23 cellular contexts compared by ENCODE assay signal in genomic region chr2:131050896-131051295, GRCh38. TPM values are rescaled to one million over a fixed set of nuclear protein-coding genes. Genes with fewer than 3 reads are reported as not detected.
DNase-seq lines count a peak whose midpoint lies in the region; ATAC-seq and TF ChIP-seq lines count a peak whose summit lies in the region.
"Had no signal": no experiment of that assay in that cellular context is flagged by ENCODE, and none has a peak within 500 bp of the region (broad histone marks: within the 10 kb centered on the region; RNA-seq: fewer than 3 reads in every experiment).

No MANE protein-coding gene starts in this region.

- peak overlapping the region; percentile 55 for H3K27ac Mint-ChIP-seq in activated T-cell treated with anti-CD3 and anti-CD28 coated beads, Interleukin-2, amount 50 U/mL, for 24 hours
- H3K27ac Mint-ChIP-seq in endodermal cell: peak overlapping the region; percentile 64
- H3K27ac Mint-ChIP-seq in immature natural killer cell: peak overlapping the region in 1 of 6 donors; percentile 88
- H3K27ac Mint-ChIP-seq: HFFc6 had no signal

- WGBS in endodermal cell (ENCODE audit: insufficient coverage in 1 of 2, insufficient read length in 1 of 2), 2 experiments: 97 to 100% methylated on average over 3 to 8 of the region's 8 CpGs

- H3K36me3 Mint-ChIP-seq in activated T-cell treated with anti-CD3 and anti-CD28 coated beads, Interleukin-2, amount 50 U/mL, for 24 hours (ENCODE audit: low read depth): peaks cover 91% of the 10 kb centered on the region
- H3K36me3 Mint-ChIP-seq in activated T-cell treated with anti-CD3 and anti-CD28 coated beads, Interleukin-2, amount 50 U/mL, for 4 hours (ENCODE audit: insufficient read depth): peaks cover 48% of the 10 kb centered on the region
- peaks cover 84% of the 10 kb centered on the region for H3K36me3 Mint-ChIP-seq in endodermal cell (ENCODE audit: low read depth)
- H3K36me3 Mint-ChIP-seq in immature natural killer cell: peaks cover 13 to 60% (median 23%) of the 10 kb centered on the region in 3 donors

- no peaks in the 10 kb centered on the region for H3K9me3 Mint-ChIP-seq in activated T-cell treated with anti-CD3 and anti-CD28 coated beads, Interleukin-2, amount 50 U/mL, for 24 hours
- H3K9me3 Mint-ChIP-seq in activated T-cell treated with anti-CD3 and anti-CD28 coated beads, Interleukin-2, amount 50 U/mL, for 4 hours: no peaks in the 10 kb centered on the region
- H3K9me3 Mint-ChIP-seq in endodermal cell: no peaks in the 10 kb centered on the region
- no peaks in the 10 kb centered on the region for H3K9me3 Mint-ChIP-seq in immature natural killer cell
- H3K9me3 Mint-ChIP-seq: H9, HFFc6 had no signal

- ATAC-seq in activated T-cell treated with anti-CD3 and anti-CD28 coated beads, Interleukin-2, amount 50 U/mL, for 4 hours: no peak
- ATAC-seq: Panc1 had no signal

- no peak overlapping the region for H3K4me3 Mint-ChIP-seq in activated T-cell treated with anti-CD3 and anti-CD28 coated beads, Interleukin-2, amount 50 U/mL, for 24 hours
- no peak overlapping the region for H3K4me3 Mint-ChIP-seq in activated T-cell treated with anti-CD3 and anti-CD28 coated beads, Interleukin-2, amount 50 U/mL, for 4 hours
- H3K4me3 Mint-ChIP-seq in endodermal cell (no peak overlapping the region), immature natural killer cell (no peak overlapping the region)
- H3K4me3 Mint-ChIP-seq: CD8-positive, alpha-beta memory T cell; H9; HFFc6 had no signal

- peaks cover 93% of the 10 kb centered on the region for H3K36me3 ChIP-seq in endodermal cell (ENCODE audit: control insufficient read depth, insufficient read depth, low read length)

- no peak for TF ChIP-seq CTCF in endodermal cell (conservative IDR thresholded peaks at IDR 0.05)

- no peak overlapping the region for H3K27ac ChIP-seq in endodermal cell (ENCODE audit: low read depth, low read length)
- H3K27ac ChIP-seq: C4-2B, GM23248, SJCRH30 had no signal

- H3K27me3 Mint-ChIP-seq in activated T-cell treated with anti-CD3 and anti-CD28 coated beads, Interleukin-2, amount 50 U/mL, for 24 hours: no peaks in the 10 kb centered on the region
- no peaks in the 10 kb centered on the region for H3K27me3 Mint-ChIP-seq in activated T-cell treated with anti-CD3 and anti-CD28 coated beads, Interleukin-2, amount 50 U/mL, for 4 hours (ENCODE audit: low read depth)
- H3K27me3 Mint-ChIP-seq in endodermal cell (ENCODE audit: insufficient read depth) (no peaks in the 10 kb centered on the region), immature natural killer cell (ENCODE audit: low read depth in 3 of 3) (peaks cover 0 to 6% (median 3%) of the 10 kb centered on the region in 3 donors)
- H3K27me3 Mint-ChIP-seq: CD8-positive, alpha-beta memory T cell had no signal

- no peaks in the 10 kb centered on the region for H3K27me3 ChIP-seq in endodermal cell (ENCODE audit: control insufficient read depth, insufficient read depth, low read length, poor library complexity, severe bottlenecking)
- H3K27me3 ChIP-seq: SJCRH30 had no signal

- H3K4me1 ChIP-seq in endodermal cell (ENCODE audit: control insufficient read depth, insufficient read depth, low read length): no peaks in the 10 kb centered on the region

- H3K9ac ChIP-seq in endodermal cell (ENCODE audit: extremely low read depth, low read length, poor library complexity, severe bottlenecking): no peak overlapping the region
- H3K9ac ChIP-seq: GM23248 had no signal

- DNase-seq in activated T-cell treated with anti-CD3 and anti-CD28 coated beads, Interleukin-2, amount 50 U/mL, for 24 hours: no peak
- no peak for DNase-seq in activated T-cell treated with anti-CD3 and anti-CD28 coated beads, Interleukin-2, amount 50 U/mL, for 4 hours
- no peak for DNase-seq in endodermal cell
- DNase-seq in midbrain (lab: John Stamatoyannopoulos, UW): peak; percentile 21
- DNase-seq in NCI-H2029 (lab: John Stamatoyannopoulos, UW): no peak
- DNase-seq in SHP77 (lab: John Stamatoyannopoulos, UW): no peak
- DNase-seq in immature natural killer cell: no peak
- DNase-seq: Calu3; CD8-positive, alpha-beta memory T cell; DMS153; GM23248; H9; HFFc6; KG1; NCI-H1092 treated with DMSO at 0.1 percent for 48 hours; NCI-H1436 treated with DMSO at 0.1 percent for 48 hours; NCI-H1930; NCI-H226; NCI-H510A treated with DMSO at 0.1 percent for 48 hours; NCI-H748 treated with DMSO at 0.1 percent for 48 hours; SJCRH30 had no signal

- no peak overlapping the region for H3K4me3 ChIP-seq in endodermal cell (ENCODE audit: low read length)
- H3K4me3 ChIP-seq: GM23248, SJCRH30 had no signal

- no peaks in the 10 kb centered on the region for H3K4me1 Mint-ChIP-seq in activated T-cell treated with anti-CD3 and anti-CD28 coated beads, Interleukin-2, amount 50 U/mL, for 24 hours (ENCODE audit: low read depth)
- H3K4me1 Mint-ChIP-seq in activated T-cell treated with anti-CD3 and anti-CD28 coated beads, Interleukin-2, amount 50 U/mL, for 4 hours (ENCODE audit: low read depth): no peaks in the 10 kb centered on the region
- H3K4me1 Mint-ChIP-seq in endodermal cell: no peaks in the 10 kb centered on the region
- peaks cover 6 to 8% of the 10 kb centered on the region in 2 donors for H3K4me1 Mint-ChIP-seq in immature natural killer cell
- H3K4me1 Mint-ChIP-seq: H9 had no signal

- no peaks in the 10 kb centered on the region for H3K9me3 ChIP-seq in endodermal cell (ENCODE audit: control insufficient read depth, low read length)
- H3K9me3 ChIP-seq: SJCRH30 had no signal

RNA-seq across cellular contexts. Expression of gene FAM168B, which starts 42.4 kb away (rescaled TPM):
- total RNA-seq in activated T-cell treated with anti-CD3 and anti-CD28 coated beads, Interleukin-2, amount 50 U/mL, for 4 hours: 100 to 1,000 TPM; 101 to 111 (median 107) TPM
- total RNA-seq in endodermal cell: 10 to 100 TPM; 77.5 to 77.6 TPM
- 115 TPM for polyA plus RNA-seq in endodermal cell (2013, experiment 1 of 2)
- 105 TPM for polyA plus RNA-seq in endodermal cell (2013, experiment 2 of 2)
- polyA plus RNA-seq in immature natural killer cell: 10 to 100 TPM; 20.3 to 47.0 (median 23.6) TPM

RNA-seq across cellular contexts. Expression of gene PLEKHB2, which starts 54.2 kb away (rescaled TPM):
- 10 to 100 TPM; 55.6 to 61.1 (median 57.7) TPM for total RNA-seq in activated T-cell treated with anti-CD3 and anti-CD28 coated beads, Interleukin-2, amount 50 U/mL, for 4 hours
- 10 to 100 TPM; 66.7 to 68.6 TPM for total RNA-seq in endodermal cell
- 60.2 TPM for polyA plus RNA-seq in endodermal cell (2013, experiment 1 of 2)
- 62.9 TPM for polyA plus RNA-seq in endodermal cell (2013, experiment 2 of 2)
- 100 to 1,000 TPM in 2 of 3 donors, 10 to 100 TPM in 1; 84.6 to 146 (median 112) TPM for polyA plus RNA-seq in immature natural killer cell
